ENCODE assay signal across 8 cellular contexts in the genomic region with DNA sequence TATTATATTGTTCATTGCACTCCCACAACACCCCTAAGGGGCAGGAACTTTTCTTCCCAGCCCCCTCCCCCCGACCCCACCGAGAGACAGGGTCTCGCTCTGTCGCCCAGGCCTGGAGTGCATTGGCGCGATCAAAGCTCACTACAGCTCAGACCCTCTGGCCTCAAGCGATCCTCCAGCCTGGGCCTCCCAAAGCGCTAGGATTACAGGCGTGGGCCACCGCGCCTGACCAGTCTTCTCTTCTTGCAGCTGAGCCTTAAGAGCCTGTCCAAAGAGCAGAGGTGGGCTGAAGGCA. TPM values are rescaled to one million over a fixed set of nuclear protein-coding genes. Genes with fewer than 3 reads are reported as not detected.
A peak's percentile ranks its signal among the peaks of the same experiment; 100 is the strongest.
DNase-seq lines count a peak whose midpoint lies in the region; ATAC-seq and TF ChIP-seq lines count a peak whose summit lies in the region.

No MANE protein-coding gene starts in this region.

- H3K4me3 Mint-ChIP-seq in Calu3 (ENCODE audit: low read depth, unreplicated experiment) (peak overlapping the region; percentile 98), chondrocyte (ENCODE audit: unreplicated experiment) (peak overlapping the region; percentile 80)

- no peak overlapping the region for H4K8ac ChIP-seq in neuronal stem cell (ENCODE audit: low read depth, low read length)

- CTCF ChIA-PET in Calu3 (lab: Charles Lee): no interaction called here

- peak overlapping the region; percentile 34 for H3K4me2 ChIP-seq in neuronal stem cell (ENCODE audit: insufficient read depth, low read length, poor library complexity, severe bottlenecking)

- H3K27ac ChIP-seq in neuronal stem cell (replicated peaks; ENCODE audit: low read length): peak overlapping the region; percentile 85
- no peak overlapping the region for H3K27ac ChIP-seq in prostate gland

- H3K18ac ChIP-seq in neuronal stem cell (ENCODE audit: low read length): peak overlapping the region; percentile 12

- no peak overlapping the region for H2BK5ac ChIP-seq in neuronal stem cell (ENCODE audit: low read length)

- H2BK15ac ChIP-seq in neuronal stem cell (ENCODE audit: low read length): no peak overlapping the region

- H3K79me1 ChIP-seq in neuronal stem cell (ENCODE audit: low read depth, low read length): peaks cover 4% of the 10 kb centered on the region

- WGBS in neuronal stem cell (ENCODE audit: extremely low coverage in 2 of 2, insufficient read length in 2 of 2, insufficient replicate concordance in 1 of 2), 2 donors: no CpG with 5 or more reads among the region's 11 CpGs
- WGBS in prostate gland: 18% methylated on average over 11 of the region's 11 CpGs

- H3K23ac ChIP-seq in neuronal stem cell (ENCODE audit: low read depth, low read length, poor library complexity): no peak overlapping the region

- H2BK120ac ChIP-seq in neuronal stem cell (ENCODE audit: low read depth, low read length): no peak overlapping the region

- peaks cover 40% of the 10 kb centered on the region for H3K36me3 ChIP-seq in MG63
- peaks cover 19 to 40% of the 10 kb centered on the region in 2 donors for H3K36me3 ChIP-seq in neuronal stem cell (replicated peaks in 1 of 2; ENCODE audit: control insufficient read depth in 2 of 2, insufficient read depth in 2 of 2, low read length in 2 of 2)
- no peaks in the 10 kb centered on the region for H3K36me3 ChIP-seq in prostate gland

- H3K27ac Mint-ChIP-seq in Calu3 (ENCODE audit: unreplicated experiment) (no peak overlapping the region), chondrocyte (ENCODE audit: unreplicated experiment) (no peak overlapping the region)

- peak overlapping the region; percentile 90 for H3K4me3 ChIP-seq in MG63
- H3K4me3 ChIP-seq in neuronal stem cell (ENCODE audit: low read length in 2 of 2): peak overlapping the region; percentile 63 to 78
- H3K4me3 ChIP-seq in prostate gland: peak overlapping the region in 1 of 2 donors; percentile 54

- no peak overlapping the region for H3K14ac ChIP-seq in neuronal stem cell (ENCODE audit: low read length)

- H4K91ac ChIP-seq in neuronal stem cell (ENCODE audit: low read depth, low read length, poor library complexity): no peak overlapping the region

- no peak for DNase-seq in Calu3
- no peak for DNase-seq in MG63
- no peak for DNase-seq in chondrocyte (ENCODE audit: low spot score)
- DNase-seq in neuronal stem cell (ENCODE audit: low spot score): no peak
- no peak for DNase-seq in NCI-H128 (lab: John Stamatoyannopoulos, UW; ENCODE audit: unreplicated experiment)
- DNase-seq in prostate gland (ENCODE audit: low spot score): no peak
- DNase-seq in ureter (ENCODE audit: low spot score): no peak

- peaks cover 21% of the 10 kb centered on the region for H3K4me1 Mint-ChIP-seq in Calu3 (ENCODE audit: low read depth, unreplicated experiment)
- H3K4me1 Mint-ChIP-seq in chondrocyte (ENCODE audit: low read depth): peaks cover 35% of the 10 kb centered on the region

- no peak for ATAC-seq in HG03432 (IDR thresholded peaks at IDR 0.05; ENCODE audit: unreplicated experiment)

- TF ChIP-seq POLR2A in prostate gland (IDR thresholded peaks at IDR 0.05): no peak

- no peaks in the 10 kb centered on the region for H3K27me3 Mint-ChIP-seq in Calu3 (ENCODE audit: unreplicated experiment)
- H3K27me3 Mint-ChIP-seq in chondrocyte (ENCODE audit: low read depth): no peaks in the 10 kb centered on the region

- peak overlapping the region; percentile 99 for H2AFZ ChIP-seq in neuronal stem cell (ENCODE audit: low read length)

- no peak overlapping the region for H3K4ac ChIP-seq in neuronal stem cell (ENCODE audit: low read length)

- H3K27me3 ChIP-seq in MG63 (no peaks in the 10 kb centered on the region), neuronal stem cell (ENCODE audit: control insufficient read depth in 3 of 3, insufficient read depth in 3 of 3, low read depth in 1 of 3, low read length in 3 of 3) (no peaks in the 10 kb centered on the region), prostate gland (replicated peaks; ENCODE audit: insufficient read depth) (no peaks in the 10 kb centered on the region)

- no peak overlapping the region for H2AK5ac ChIP-seq in neuronal stem cell (ENCODE audit: low read depth, low read length)

- H3K9me3 Mint-ChIP-seq in Calu3 (ENCODE audit: low read depth, unreplicated experiment) (no peaks in the 10 kb centered on the region), chondrocyte (ENCODE audit: low read depth) (no peaks in the 10 kb centered on the region)

- H3K9ac ChIP-seq in neuronal stem cell (ENCODE audit: low read depth, low read length, poor library complexity): no peak overlapping the region

- H3K9me3 ChIP-seq in MG63 (no peaks in the 10 kb centered on the region), neuronal stem cell (replicated peaks in 1 of 2; ENCODE audit: control insufficient read depth in 2 of 2, insufficient read depth in 1 of 2, low read depth in 1 of 2, low read length in 2 of 2) (peaks cover 0 to 4% of the 10 kb centered on the region in 2 donors), prostate gland (no peaks in the 10 kb centered on the region)

- H2BK12ac ChIP-seq in neuronal stem cell (ENCODE audit: low read length): no peak overlapping the region

- intact Hi-C loops in Calu3 (cut with micrococcal nuclease; ENCODE audit: unreplicated experiment) (loop anchor here (10.0 kb wide), 3 partner anchors 132 to 432 kb away; no protein-coding TSS in a partner anchor), prostate gland (cut with DNase I) (loop anchor here (10.0 kb wide), 2 partner anchors 292 to 452 kb away; no protein-coding TSS in a partner anchor)

- TF ChIP-seq CTCF in Calu3 (IDR thresholded peaks at IDR 0.05; ENCODE audit: unreplicated experiment) (no peak), chondrocyte (IDR thresholded peaks at IDR 0.05) (no peak), prostate gland (IDR thresholded peaks at IDR 0.05) (no peak)

- BruUV-seq in Calu3 (replicated peaks; lab: Mats Ljungman, UMichigan): no TSS peak

- H3K36me3 Mint-ChIP-seq in Calu3 (ENCODE audit: insufficient read depth, unreplicated experiment) (peaks cover 44% of the 10 kb centered on the region), chondrocyte (ENCODE audit: low read depth) (peaks cover 7% of the 10 kb centered on the region)

- peaks cover 13% of the 10 kb centered on the region in 2 donors for H3K4me1 ChIP-seq in neuronal stem cell (ENCODE audit: control insufficient read depth in 2 of 2, insufficient read depth in 1 of 2, low read depth in 1 of 2, low read length in 2 of 2)
- no peaks in the 10 kb centered on the region for H3K4me1 ChIP-seq in prostate gland (replicated peaks)

RNA-seq across cellular contexts. Expression of a gene that starts 0.3 kb away (rescaled TPM):
- total RNA-seq in Calu3 (2022) (77.7 and 79.2 TPM in 2 replicates), chondrocyte (13.6 to 23.7 TPM (median 15.2 TPM) in 3 replicates), prostate gland (10 to 100 TPM; 39.6 to 59.3 TPM), ureter (25.1 TPM)
- 67.5 and 80.9 TPM in 2 replicates for total RNA-seq in MG63 (2014; rRNA removed; shearing (Covaris generic); ENCODE audit: low replicate concordance)
- polyA plus RNA-seq in neuronal stem cell (2013, experiment 1 of 2): 51.4 TPM
- 50.5 TPM for polyA plus RNA-seq in neuronal stem cell (2013, experiment 2 of 2)

RNA-seq across cellular contexts. Expression of a gene that starts 3.8 kb away (rescaled TPM):
- total RNA-seq in Calu3 (2022) (43.1 and 43.2 TPM in 2 replicates), chondrocyte (10.6 to 13.1 TPM (median 12.7 TPM) in 3 replicates), prostate gland (10 to 100 TPM; 16.6 to 26.2 TPM), ureter (28.6 TPM)
- total RNA-seq in MG63 (2014; rRNA removed; shearing (Covaris generic); ENCODE audit: low replicate concordance): 46.7 and 54.9 TPM in 2 replicates
- 26.3 TPM for polyA plus RNA-seq in neuronal stem cell (2013, experiment 1 of 2)
- 26.4 TPM for polyA plus RNA-seq in neuronal stem cell (2013, experiment 2 of 2)

RNA-seq across cellular contexts. Expression of a gene that starts 19.3 kb away (rescaled TPM):
- total RNA-seq in Calu3 (2022) (6.2 and 6.8 TPM in 2 replicates), chondrocyte (2.9 to 7.9 TPM (median 5.9 TPM) in 3 replicates), prostate gland (10 to 100 TPM; 52.5 to 63.3 TPM), ureter (67.3 TPM)
- total RNA-seq in MG63 (2014; rRNA removed; shearing (Covaris generic); ENCODE audit: low replicate concordance): 0.20 and 2.9 TPM in 2 replicates
- polyA plus RNA-seq in neuronal stem cell (2013, experiment 1 of 2): 3.8 TPM
- polyA plus RNA-seq in neuronal stem cell (2013, experiment 2 of 2): 4.0 TPM

RNA-seq across cellular contexts. Expression of a gene that starts 44.7 kb away (rescaled TPM):
- total RNA-seq in Calu3 (2022) (9.6 and 13.0 TPM in 2 replicates), chondrocyte (10.4 to 13.3 TPM (median 11.0 TPM) in 3 replicates), prostate gland (10 to 100 TPM; 18.0 to 30.1 TPM), ureter (10.6 TPM)
- 6.1 and 18.8 TPM in 2 replicates for total RNA-seq in MG63 (2014; rRNA removed; shearing (Covaris generic); ENCODE audit: low replicate concordance)
- 17.8 TPM for polyA plus RNA-seq in neuronal stem cell (2013, experiment 1 of 2)
- 16.3 TPM for polyA plus RNA-seq in neuronal stem cell (2013, experiment 2 of 2)
